18 cellular contexts compared by ENCODE assay signal in genomic region chr11:66692871-66693331, GRCh38. TPM values are rescaled to one million over a fixed set of nuclear protein-coding genes. Genes with fewer than 3 reads are reported as not detected.
DNase-seq lines count a peak whose midpoint lies in the region; ATAC-seq and TF ChIP-seq lines count a peak whose summit lies in the region.
"Had no signal": no experiment of that assay in that cellular context is flagged by ENCODE, and none has a peak within 500 bp of the region (broad histone marks: within the 10 kb centered on the region; RNA-seq: fewer than 3 reads in every experiment).

No MANE protein-coding gene starts in this region.

- H3K36me3 Mint-ChIP-seq in MCF 10A (ENCODE audit: insufficient read depth, unreplicated experiment) (peaks cover 54% of the 10 kb centered on the region), chondrocyte (ENCODE audit: low read depth) (peaks cover 5% of the 10 kb centered on the region), CD14-positive monocyte (no peaks in the 10 kb centered on the region)
- H3K36me3 Mint-ChIP-seq: CD4-positive, CD25-positive, alpha-beta regulatory T cell; CD8-positive, alpha-beta memory T cell had no signal

- no peak for TF ChIP-seq POLR2A in breast epithelium (IDR thresholded peaks at IDR 0.05)

- H3K27ac ChIP-seq in breast epithelium: no peak overlapping the region
- H3K27ac ChIP-seq: BLaER1 treated with 17β-estradiol and CSF1 and Interleukin-3, amounts not matched to agents 10 nM and 100 nM had no signal

- H3K9me3 Mint-ChIP-seq in MCF 10A (ENCODE audit: unreplicated experiment): no peaks in the 10 kb centered on the region
- no peaks in the 10 kb centered on the region for H3K9me3 Mint-ChIP-seq in chondrocyte (ENCODE audit: low read depth)
- no peaks in the 10 kb centered on the region for H3K9me3 Mint-ChIP-seq in CD14-positive monocyte
- H3K9me3 Mint-ChIP-seq: CD4-positive, CD25-positive, alpha-beta regulatory T cell; CD8-positive, alpha-beta memory T cell had no signal

- TF ChIP-seq CTCF in MCF 10A (IDR thresholded peaks at IDR 0.05; ENCODE audit: unreplicated experiment) (no peak), breast epithelium (IDR thresholded peaks at IDR 0.05) (no peak), chondrocyte (IDR thresholded peaks at IDR 0.05) (no peak), CD14-positive monocyte (IDR thresholded peaks at IDR 0.05) (no peak)

- intact Hi-C loops in MCF 10A (cut with micrococcal nuclease) (loop anchor here (5.0 kb wide), 1 partner anchor 124 kb away; no protein-coding TSS in a partner anchor), breast epithelium (cut with DNase I; ENCODE audit: low total_unique reads) (loop anchor here (5.0 kb wide), 2 partner anchors 134 to 1721 kb away; partner anchors contain the start of gene MAJIN), posterior vena cava (cut with DNase I) (loop anchor here (2.0 to 5.0 kb wide), 2 partner anchors 139 to 142 kb away; no protein-coding TSS in a partner anchor), CD14-positive monocyte (cut with micrococcal nuclease) (loop anchor here in 1 of 2 donors (10.0 kb wide), 1 partner anchor 282 kb away; the partner anchor contains the start of gene C11orf86)

- no peak overlapping the region for H3K27ac Mint-ChIP-seq in MCF 10A (ENCODE audit: low read depth, unreplicated experiment)
- H3K27ac Mint-ChIP-seq in chondrocyte (ENCODE audit: unreplicated experiment): no peak overlapping the region
- H3K27ac Mint-ChIP-seq in CD14-positive monocyte: peak overlapping the region in 1 of 7 donors; percentile 28
- H3K27ac Mint-ChIP-seq: B cell; CD8-positive, alpha-beta memory T cell had no signal

- DNase-seq in MCF 10A (ENCODE audit: unreplicated experiment) (no peak), breast epithelium (ENCODE audit: low spot score in 2 of 2) (no peak), chondrocyte (ENCODE audit: low spot score) (peak; percentile 77), posterior vena cava (ENCODE audit: low spot score) (peak; percentile 56), NCI-H524 treated with DMSO at 0.1 percent for 48 hours (lab: John Stamatoyannopoulos, UW) (no peak), CD14-positive monocyte (ENCODE audit: low spot score) (no peak)
- DNase-seq: 8988T; CD4-positive, CD25-positive, alpha-beta regulatory T cell; COR-L47; DMS 273 treated with DMSO at 0.1 percent for 48 hours; DMS53; DND-41; EL had no signal

- H3K36me3 ChIP-seq in breast epithelium: no peaks in the 10 kb centered on the region

- no peaks in the 10 kb centered on the region for H3K4me1 ChIP-seq in breast epithelium
- H3K4me1 ChIP-seq: BLaER1 treated with 17β-estradiol and CSF1 and Interleukin-3, amounts not matched to agents 10 nM and 100 nM; HAP-1 had no signal

- BruUV-seq in MCF 10A (replicated peaks; lab: Mats Ljungman, UMichigan): TSS peak; percentile 16

- CTCF ChIA-PET in MCF 10A (lab: Yijun Ruan, JAX): interaction anchor here (0.6 to 9.4 kb wide), 6 partner anchors 15 to 151 kb away, joined by 3 to 78 read pairs (median 4); no protein-coding TSS in a partner anchor

- ATAC-seq in HG02840 (IDR thresholded peaks at IDR 0.05; ENCODE audit: low FRiP score, unreplicated experiment): no peak

- no peaks in the 10 kb centered on the region for H3K9me3 ChIP-seq in breast epithelium
- H3K9me3 ChIP-seq: BLaER1 treated with 17β-estradiol and CSF1 and Interleukin-3, amounts not matched to agents 10 nM and 100 nM; HAP-1 had no signal

- H3K27me3 Mint-ChIP-seq in MCF 10A (ENCODE audit: insufficient read depth, unreplicated experiment) (no peaks in the 10 kb centered on the region), chondrocyte (ENCODE audit: low read depth) (no peaks in the 10 kb centered on the region), CD14-positive monocyte (ENCODE audit: low read depth in 3 of 3) (peaks cover 0 to 8% (median 1%) of the 10 kb centered on the region in 3 donors)
- H3K27me3 Mint-ChIP-seq: B cell had no signal

- no peaks in the 10 kb centered on the region for H3K27me3 ChIP-seq in breast epithelium
- H3K27me3 ChIP-seq: BLaER1 treated with 17β-estradiol and CSF1 and Interleukin-3, amounts not matched to agents 10 nM and 100 nM had no signal

- no peak overlapping the region for H3K4me3 ChIP-seq in breast epithelium
- H3K4me3 ChIP-seq: BLaER1 treated with 17β-estradiol and CSF1 and Interleukin-3, amounts not matched to agents 10 nM and 100 nM; HAP-1 had no signal

- H3K4me1 Mint-ChIP-seq in MCF 10A (ENCODE audit: insufficient read depth, unreplicated experiment) (no peaks in the 10 kb centered on the region), chondrocyte (ENCODE audit: low read depth) (peaks cover 3% of the 10 kb centered on the region), CD14-positive monocyte (peaks cover 2% of the 10 kb centered on the region)

- H3K4me3 Mint-ChIP-seq in MCF 10A (ENCODE audit: unreplicated experiment): no peak overlapping the region
- H3K4me3 Mint-ChIP-seq in chondrocyte (ENCODE audit: unreplicated experiment): no peak overlapping the region
- no peak overlapping the region for H3K4me3 Mint-ChIP-seq in CD14-positive monocyte
- H3K4me3 Mint-ChIP-seq: B cell; CD4-positive, CD25-positive, alpha-beta regulatory T cell; CD8-positive, alpha-beta memory T cell had no signal

- POLR2A ChIA-PET in MCF 10A (lab: Yijun Ruan, JAX): interaction anchor here (0.6 to 1.4 kb wide), 5 partner anchors 15 to 148 kb away, joined by 3 to 4 read pairs (median 3); partner anchors contain the start of gene RBM4B

RNA-seq across cellular contexts. Expression of gene RBM4B, which starts 15.2 kb away (rescaled TPM):
- total RNA-seq in MCF 10A (2022) (9.5 and 13.5 TPM in 2 replicates), breast epithelium (10 to 100 TPM; 14.9 to 43.8 (median 25.9) TPM), chondrocyte (19.6 to 26.3 TPM (median 22.5 TPM) in 3 replicates), posterior vena cava (10 to 100 TPM in 1 of 2 donors, 1 to 10 TPM in 1; 9.0 to 10.2 TPM)
- polyA plus RNA-seq in CD14-positive monocyte: 10 to 100 TPM in 1 of 2 donors, 1 to 10 TPM in 1; 7.8 to 11.2 TPM

RNA-seq across cellular contexts. Expression of gene SPTBN2, which starts 36.1 kb away (rescaled TPM):
- total RNA-seq in MCF 10A (2022): 46.9 and 47.2 TPM in 2 replicates
- total RNA-seq in breast epithelium: 10 to 100 TPM in 2 of 3 donors, 1 to 10 TPM in 1; 1.1 to 28.7 (median 27.2) TPM
- total RNA-seq in chondrocyte: 13.2 to 18.6 TPM (median 15.7 TPM) in 3 replicates
- total RNA-seq in posterior vena cava: 1 to 10 TPM; 4.2 to 5.9 TPM
- polyA plus RNA-seq in CD14-positive monocyte: not detected
- polyA plus RNA-seq: CD4-positive, CD25-positive, alpha-beta regulatory T cell; CD8-positive, alpha-beta memory T cell had no signal

RNA-seq across cellular contexts. Expression of gene RBM4, which starts 54.4 kb away (rescaled TPM):
- total RNA-seq in MCF 10A (2022) (171 and 172 TPM in 2 replicates), breast epithelium (10 to 100 TPM; 73.9 to 98.3 (median 81.0) TPM), chondrocyte (109 to 118 TPM (median 117 TPM) in 3 replicates), posterior vena cava (10 to 100 TPM; 63.4 to 68.9 TPM)
- polyA plus RNA-seq in CD14-positive monocyte: 100 to 1,000 TPM; 153 TPM

Comparison
In these comparisons a context has a peak if more than half of its experiments do, and no peak if none do; other contexts are left out.
1. DNase-seq: peak in chondrocyte (single experiment) and posterior vena cava (single experiment); none in MCF 10A (single experiment), breast epithelium (0 of 2), NCI-H524 treated with DMSO at 0.1 percent for 48 hours (single experiment) and CD14-positive monocyte (single experiment).